Comparison of ENCODE assay signal across 18 cellular contexts in genomic region chr7:50397971-50398324, GRCh38. TPM values are rescaled to one million over a fixed set of nuclear protein-coding genes. Genes with fewer than 3 reads are reported as not detected.
A peak's percentile ranks its signal among the peaks of the same experiment; 100 is the strongest.
DNase-seq lines count a peak whose midpoint lies in the region; ATAC-seq and TF ChIP-seq lines count a peak whose summit lies in the region.
"Had no signal": no experiment of that assay in that cellular context is flagged by ENCODE, and none has a peak within 500 bp of the region (broad histone marks: within the 10 kb centered on the region; RNA-seq: fewer than 3 reads in every experiment).

No MANE protein-coding gene starts in this region.

- no peak for TF ChIP-seq CTCF in smooth muscle cell (IDR thresholded peaks at IDR 0.05; ENCODE audit: borderline replicate concordance, insufficient read depth, poor library complexity, severe bottlenecking)

- H3K27ac Mint-ChIP-seq in activated naive CD4-positive, alpha-beta T cell treated with anti-CD3 and anti-CD28 coated beads for 36 hours, result peak overlapping the region; percentile 83
- peak overlapping the region; percentile 96 for H3K27ac Mint-ChIP-seq in activated naive CD8-positive, alpha-beta T cell treated with anti-CD3 and anti-CD28 coated beads for 36 hours
- H3K27ac Mint-ChIP-seq in stimulated activated naive CD8-positive, alpha-beta T cell treated with anti-CD3 and anti-CD28 coated beads, Interleukin-15, amount 100 ng/mL, for 72 hours, result peak overlapping the region; percentile 70 to 97

- peaks cover 73% of the 10 kb centered on the region for H3K36me3 Mint-ChIP-seq in activated naive CD4-positive, alpha-beta T cell treated with anti-CD3 and anti-CD28 coated beads for 36 hours (ENCODE audit: low read depth)
- H3K36me3 Mint-ChIP-seq in activated naive CD8-positive, alpha-beta T cell treated with anti-CD3 and anti-CD28 coated beads for 36 hours, result peaks cover 78% of the 10 kb centered on the region

- H3K27me3 ChIP-seq in smooth muscle cell (ENCODE audit: low read depth), result peaks cover 73% of the 10 kb centered on the region

- no peak overlapping the region for H3K4me2 ChIP-seq in smooth muscle cell

- H3K4me1 Mint-ChIP-seq in activated naive CD4-positive, alpha-beta T cell treated with anti-CD3 and anti-CD28 coated beads for 36 hours (ENCODE audit: low read depth), result peaks cover 81% of the 10 kb centered on the region
- H3K4me1 Mint-ChIP-seq in activated naive CD8-positive, alpha-beta T cell treated with anti-CD3 and anti-CD28 coated beads for 36 hours, result peaks cover 74% of the 10 kb centered on the region
- peaks cover 86% of the 10 kb centered on the region for H3K4me1 Mint-ChIP-seq in stimulated activated naive CD8-positive, alpha-beta T cell treated with anti-CD3 and anti-CD28 coated beads, Interleukin-15, amount 100 ng/mL, for 72 hours

- no peak overlapping the region for H2AFZ ChIP-seq in smooth muscle cell (ENCODE audit: low read depth)
- H2AFZ ChIP-seq: parathyroid adenoma had no signal

- intact Hi-C loops in activated naive CD4-positive, alpha-beta T cell treated with anti-CD3 and anti-CD28 coated beads for 36 hours (cut with micrococcal nuclease), result loop anchor here (1.0 to 5.0 kb wide), 10 partner anchors 20 to 724 kb away; no protein-coding TSS in a partner anchor

- peak; percentile 22 for ATAC-seq in HG02885 (IDR thresholded peaks at IDR 0.05; ENCODE audit: poor library complexity, unreplicated experiment)
- ATAC-seq in stimulated activated naive CD8-positive, alpha-beta T cell treated with anti-CD3 and anti-CD28 coated beads, Interleukin-15, amount 100 ng/mL, for 72 hours, result peak; percentile 35
- ATAC-seq: Panc1 had no signal

- H3K9ac ChIP-seq in smooth muscle cell (ENCODE audit: low read depth), result no peak overlapping the region
- H3K9ac ChIP-seq: parathyroid adenoma had no signal

- H3K27me3 Mint-ChIP-seq in activated naive CD4-positive, alpha-beta T cell treated with anti-CD3 and anti-CD28 coated beads for 36 hours (ENCODE audit: low read depth), result no peaks in the 10 kb centered on the region
- H3K27me3 Mint-ChIP-seq in activated naive CD8-positive, alpha-beta T cell treated with anti-CD3 and anti-CD28 coated beads for 36 hours, result no peaks in the 10 kb centered on the region
- no peaks in the 10 kb centered on the region for H3K27me3 Mint-ChIP-seq in stimulated activated naive CD8-positive, alpha-beta T cell treated with anti-CD3 and anti-CD28 coated beads, Interleukin-15, amount 100 ng/mL, for 72 hours

- no peaks in the 10 kb centered on the region for H3F3A ChIP-seq in smooth muscle cell (ENCODE audit: low read depth)

- 100% methylated on average over 1 of the region's 1 CpG for WGBS in smooth muscle cell (ENCODE audit: low lambda C conversion rate)

- H3K4me3 Mint-ChIP-seq in activated naive CD4-positive, alpha-beta T cell treated with anti-CD3 and anti-CD28 coated beads for 36 hours, result peak overlapping the region; percentile 11
- peak overlapping the region; percentile 51 for H3K4me3 Mint-ChIP-seq in activated naive CD8-positive, alpha-beta T cell treated with anti-CD3 and anti-CD28 coated beads for 36 hours
- peak overlapping the region; percentile 37 to 58 for H3K4me3 Mint-ChIP-seq in stimulated activated naive CD8-positive, alpha-beta T cell treated with anti-CD3 and anti-CD28 coated beads, Interleukin-15, amount 100 ng/mL, for 72 hours

- H3K4me3 ChIP-seq in smooth muscle cell, result no peak overlapping the region
- H3K4me3 ChIP-seq: tibial artery had no signal

- no peaks in the 10 kb centered on the region for H3K36me3 ChIP-seq in smooth muscle cell (ENCODE audit: low read depth)
- H3K36me3 ChIP-seq: tibial artery had no signal

- CTCF ChIA-PET in activated naive CD4-positive, alpha-beta T cell treated with anti-CD3 and anti-CD28 coated beads for 36 hours (lab: Charles Lee), result interaction anchor here (1.1 to 3.0 kb wide), 6 partner anchors 13 to 61 kb away, joined by 3 to 17 read pairs (median 4); partner anchors contain the start of gene FIGNL1

- H3K27ac ChIP-seq in smooth muscle cell (ENCODE audit: low read depth), result no peak overlapping the region
- H3K27ac ChIP-seq: parathyroid adenoma, tibial artery had no signal

- H3K9me3 Mint-ChIP-seq in activated naive CD4-positive, alpha-beta T cell treated with anti-CD3 and anti-CD28 coated beads for 36 hours, result no peaks in the 10 kb centered on the region
- H3K9me3 Mint-ChIP-seq in activated naive CD8-positive, alpha-beta T cell treated with anti-CD3 and anti-CD28 coated beads for 36 hours, result peaks cover 5% of the 10 kb centered on the region
- no peaks in the 10 kb centered on the region for H3K9me3 Mint-ChIP-seq in stimulated activated naive CD8-positive, alpha-beta T cell treated with anti-CD3 and anti-CD28 coated beads, Interleukin-15, amount 100 ng/mL, for 72 hours

- H3K4me1 ChIP-seq in smooth muscle cell (ENCODE audit: low read depth), result no peaks in the 10 kb centered on the region
- H3K4me1 ChIP-seq: parathyroid adenoma, tibial artery had no signal

- DNase-seq in activated naive CD4-positive, alpha-beta T cell treated with anti-CD3 and anti-CD28 coated beads for 36 hours, result peak; percentile 65
- no peak for DNase-seq in activated naive CD4-positive, alpha-beta T cell treated with anti-CD3 and anti-CD28 coated beads, Interleukin-2, amount 50 U/mL, for 16 hours
- DNase-seq in activated naive CD8-positive, alpha-beta T cell treated with anti-CD3 and anti-CD28 coated beads for 36 hours, result peak; percentile 40
- DNase-seq in stimulated activated naive CD8-positive, alpha-beta T cell treated with anti-CD3 and anti-CD28 coated beads, Interleukin-15, amount 100 ng/mL, for 72 hours, result no peak
- no peak for DNase-seq in AML-193 (lab: John Stamatoyannopoulos, UW)
- DNase-seq in smooth muscle cell (lab: John Stamatoyannopoulos, UW; ENCODE audit: unreplicated experiment), result no peak
- DNase-seq in OCI-M1 (lab: John Stamatoyannopoulos, UW), result no peak
- DNase-seq: activated CD4-positive, alpha-beta T cell treated with anti-CD3 and anti-CD28 coated beads, Interleukin-2, amount 50 U/mL, for 1 hour; cerebellar nuclear complex; DMS153; KBM-7; NCI-H1436; NCI-H510A; stimulated activated CD4-positive, alpha-beta T cell treated with anti-CD3 and anti-CD28 coated beads, Interleukin-12 subunit alpha, Interleukin-12 subunit beta, amount 100 ng/mL, for 4 hours; tibial artery had no signal

- H3K79me2 ChIP-seq in smooth muscle cell (ENCODE audit: low read depth), result no peaks in the 10 kb centered on the region
- H3K79me2 ChIP-seq: parathyroid adenoma had no signal

- H4K20me1 ChIP-seq in smooth muscle cell (ENCODE audit: low read depth), result no peaks in the 10 kb centered on the region

- no peaks in the 10 kb centered on the region for H3K9me3 ChIP-seq in smooth muscle cell (replicated peaks; ENCODE audit: low read depth)
- H3K9me3 ChIP-seq: tibial artery had no signal

RNA-seq across cellular contexts. Expression of gene FIGNL1, which starts 52.2 kb away (rescaled TPM):
- 10 to 100 TPM; 43.7 to 44.4 TPM for total RNA-seq in activated naive CD4-positive, alpha-beta T cell treated with anti-CD3 and anti-CD28 coated beads for 36 hours
- 10 to 100 TPM; 47.5 to 47.6 TPM for total RNA-seq in activated naive CD8-positive, alpha-beta T cell treated with anti-CD3 and anti-CD28 coated beads for 36 hours
- 10.8 and 23.7 TPM in 2 replicates for total RNA-seq in smooth muscle cell
- polyA plus RNA-seq in smooth muscle cell, result 6.3 and 7.4 TPM in 2 replicates

Comparison
In these comparisons a context has a peak if more than half of its experiments do, and no peak if none do; other contexts are left out.
1. DNase-seq: peak in activated naive CD4-positive, alpha-beta T cell treated with anti-CD3 and anti-CD28 coated beads for 36 hours (single experiment) and activated naive CD8-positive, alpha-beta T cell treated with anti-CD3 and anti-CD28 coated beads for 36 hours (single experiment); none in activated naive CD4-positive, alpha-beta T cell treated with anti-CD3 and anti-CD28 coated beads, Interleukin-2, amount 50 U/mL, for 16 hours (single experiment), stimulated activated naive CD8-positive, alpha-beta T cell treated with anti-CD3 and anti-CD28 coated beads, Interleukin-15, amount 100 ng/mL, for 72 hours (0 of 2), AML-193 (0 of 2), smooth muscle cell (single experiment) and OCI-M1 (single experiment).
2. Peak in every context shown above with its lines, with median percentiles within 50 percentile points of each other: H3K27ac Mint-ChIP-seq and H3K4me3 Mint-ChIP-seq.